27 cellular contexts compared by ENCODE assay signal in genomic region chr9:9275656-9276055, GRCh38.
"Had no signal": no experiment of that assay in that cellular context is flagged by ENCODE, and none has a peak within 500 bp of the region (broad histone marks: within the 10 kb centered on the region; RNA-seq: fewer than 3 reads in every experiment).

No MANE protein-coding gene starts in this region.

- H3K4me3 Mint-ChIP-seq: activated CD4-positive, alpha-beta memory T cell treated with anti-CD3 and anti-CD28 coated beads, Interleukin-2, amount 10 ng/mL, durations not matched to agents 7 days and 5 days; activated CD4-positive, alpha-beta T cell treated with anti-CD3 and anti-CD28 coated beads for 36 hours; activated CD4-positive, alpha-beta T cell treated with anti-CD3 and anti-CD28 coated beads, Interleukin-2, amount 10 ng/mL, durations not matched to agents 24 days and 14 days; activated naive CD8-positive, alpha-beta T cell; activated T-cell treated with anti-CD3 and anti-CD28 coated beads, Interleukin-2, amount 50 U/mL, for 24 hours; activated T-helper 17 cell treated with anti-CD3 and anti-CD28 coated beads, Interleukin-2, amount 50 U/mL, for 72 hours; effector memory CD8-positive, alpha-beta T cell had no signal

- DNase-seq: activated CD4-positive, alpha-beta memory T cell treated with anti-CD3 and anti-CD28 coated beads, Interleukin-2, amount 10 ng/mL, durations not matched to agents 7 days and 5 days; activated CD4-positive, alpha-beta T cell treated with anti-CD3 and anti-CD28 coated beads for 36 hours; activated CD4-positive, alpha-beta T cell treated with anti-CD3 and anti-CD28 coated beads, Interleukin-2, amount 10 ng/mL, durations not matched to agents 24 days and 14 days; activated CD4-positive, CD25-positive, alpha-beta regulatory T cell; activated CD4-positive, CD25-positive, alpha-beta regulatory T cell treated with anti-CD3 and anti-CD28 coated beads, Interleukin-2, amount 50 U/mL, for 72 hours; activated CD8-positive, alpha-beta memory T cell treated with anti-CD3 and anti-CD28 coated beads, Interleukin-2, amount 50 U/mL, for 48 hours; activated effector memory CD4-positive, alpha-beta T cell treated with Interleukin-2 at 50 U/mL for 16 hours; activated gamma-delta T cell treated with Interleukin-2 at 50 U/mL for 16 hours; activated naive CD4-positive, alpha-beta T cell treated with anti-CD3 and anti-CD28 coated beads, Interleukin-2, amount 50 U/mL, for 16 hours; activated naive CD4-positive, alpha-beta T cell treated with Interleukin-2 at 50 U/mL for 16 hours; activated T-cell treated with anti-CD3 and anti-CD28 coated beads for 4 hours; activated T-cell treated with anti-CD3 and anti-CD28 coated beads, Interleukin-2, amount 50 U/mL, for 24 hours; amniotic stem cell; body of pancreas; caudate nucleus; cortex of kidney; dermis blood vessel endothelial cell; effector CD4-positive, alpha-beta T cell; effector memory CD8-positive, alpha-beta T cell; erythroblast; foreskin melanocyte; heart right ventricle; T-helper 2 cell had no signal

- ATAC-seq: activated CD4-positive, alpha-beta T cell treated with anti-CD3 and anti-CD28 coated beads for 36 hours; activated T-helper 17 cell treated with anti-CD3 and anti-CD28 coated beads, Interleukin-2, amount 50 U/mL, for 72 hours; body of pancreas; effector memory CD8-positive, alpha-beta T cell; gastroesophageal sphincter; heart right ventricle had no signal

- H3K9me3 Mint-ChIP-seq: activated CD4-positive, alpha-beta T cell treated with anti-CD3 and anti-CD28 coated beads, Interleukin-2, amount 10 ng/mL, durations not matched to agents 24 days and 14 days; activated T-helper 17 cell treated with anti-CD3 and anti-CD28 coated beads, Interleukin-2, amount 50 U/mL, for 72 hours had no signal

- H3K27me3 ChIP-seq: body of pancreas, esophagus muscularis mucosa, gastroesophageal sphincter, heart right ventricle had no signal

- H3K27ac ChIP-seq: body of pancreas, esophagus muscularis mucosa, gastroesophageal sphincter, heart right ventricle had no signal

- H3K36me3 Mint-ChIP-seq: activated naive CD8-positive, alpha-beta T cell had no signal

- H3K4me1 Mint-ChIP-seq: activated CD4-positive, alpha-beta memory T cell treated with anti-CD3 and anti-CD28 coated beads, Interleukin-2, amount 10 ng/mL, durations not matched to agents 7 days and 5 days; activated CD4-positive, alpha-beta T cell treated with anti-CD3 and anti-CD28 coated beads for 36 hours; activated CD4-positive, alpha-beta T cell treated with anti-CD3 and anti-CD28 coated beads, Interleukin-2, amount 10 ng/mL, durations not matched to agents 24 days and 14 days; activated T-helper 17 cell treated with anti-CD3 and anti-CD28 coated beads, Interleukin-2, amount 50 U/mL, for 72 hours had no signal

- H3K4me1 ChIP-seq: body of pancreas, esophagus muscularis mucosa, gastroesophageal sphincter, heart right ventricle had no signal

- H3K27me3 Mint-ChIP-seq: activated CD4-positive, alpha-beta memory T cell treated with anti-CD3 and anti-CD28 coated beads, Interleukin-2, amount 10 ng/mL, durations not matched to agents 7 days and 5 days; activated CD4-positive, alpha-beta T cell treated with anti-CD3 and anti-CD28 coated beads for 36 hours; activated CD4-positive, alpha-beta T cell treated with anti-CD3 and anti-CD28 coated beads, Interleukin-2, amount 10 ng/mL, durations not matched to agents 24 days and 14 days; activated naive CD8-positive, alpha-beta T cell; activated T-cell treated with anti-CD3 and anti-CD28 coated beads, Interleukin-2, amount 50 U/mL, for 24 hours; activated T-helper 17 cell treated with anti-CD3 and anti-CD28 coated beads, Interleukin-2, amount 50 U/mL, for 72 hours; effector memory CD8-positive, alpha-beta T cell had no signal
